In the genomic region with DNA sequence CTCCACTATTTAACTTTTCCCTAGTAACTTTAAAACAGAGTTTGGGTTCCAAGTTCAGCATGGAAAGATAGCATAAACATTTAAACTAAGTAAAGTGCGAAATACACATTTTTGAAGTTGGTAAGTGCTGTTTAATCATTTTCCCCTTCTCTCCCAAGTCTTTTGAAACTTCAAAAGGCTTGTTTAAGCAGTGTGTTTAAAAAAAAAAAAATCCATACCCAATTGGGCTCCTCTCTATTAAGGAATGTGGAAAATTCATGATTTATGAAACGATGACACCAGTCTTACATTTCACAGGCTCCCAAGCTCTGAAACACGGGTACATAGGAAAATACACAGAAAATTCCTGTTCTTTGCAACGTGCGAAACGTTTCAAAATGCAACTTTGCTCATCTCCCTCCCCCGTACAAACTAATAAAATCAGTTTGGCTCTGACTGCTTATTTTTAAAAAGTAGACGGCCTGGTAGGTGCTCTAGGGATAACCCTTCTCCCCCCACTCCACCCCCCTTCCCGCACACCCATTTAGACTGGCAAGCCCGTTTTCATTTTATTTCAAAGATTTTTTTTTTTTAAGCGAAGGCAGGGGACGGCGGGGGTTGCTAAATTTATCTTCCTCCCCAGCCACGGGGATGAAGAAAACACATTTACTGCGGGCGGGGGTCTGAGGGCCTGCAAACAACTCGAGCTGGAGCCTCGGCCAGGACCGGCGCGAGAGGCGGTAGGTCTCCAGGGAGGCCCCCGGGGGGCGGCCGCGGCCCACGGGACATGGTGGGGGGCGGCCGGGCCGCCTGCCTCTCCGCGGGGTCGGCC, we compare ENCODE assay signal across 7 cellular contexts. TPM values are rescaled to one million over a fixed set of nuclear protein-coding genes. Genes with fewer than 3 reads are reported as not detected.
A peak's percentile ranks its signal among the peaks of the same experiment; 100 is the strongest.
DNase-seq lines count a peak whose midpoint lies in the region; ATAC-seq and TF ChIP-seq lines count a peak whose summit lies in the region.

No MANE protein-coding gene starts in this region.

- peak overlapping the region; percentile 59 for H3K4me2 ChIP-seq in parathyroid adenoma (ENCODE audit: low read length)

- peak overlapping the region; percentile 59 for H3K4me3 ChIP-seq in parathyroid adenoma (ENCODE audit: low read depth, low read length)

- no peak overlapping the region for H3K9ac ChIP-seq in parathyroid adenoma

- peaks cover 8% of the 10 kb centered on the region for H3K79me2 ChIP-seq in parathyroid adenoma

- peak overlapping the region; percentile 92 for H3K27ac ChIP-seq in foreskin keratinocyte
- H3K27ac ChIP-seq in parathyroid adenoma = peak overlapping the region; percentile 90

- H3K36me3 ChIP-seq in parathyroid adenoma (ENCODE audit: control insufficient read depth, insufficient read depth, low read length) = no peaks in the 10 kb centered on the region

- ATAC-seq in HG03457 (IDR thresholded peaks at IDR 0.05; ENCODE audit: unreplicated experiment) = peak; percentile 7
- ATAC-seq in foreskin keratinocyte = no peak
- no peak for ATAC-seq in GM18519 (IDR thresholded peaks at IDR 0.05; ENCODE audit: low FRiP score, unreplicated experiment)
- ATAC-seq in HG02970 (IDR thresholded peaks at IDR 0.05; ENCODE audit: low FRiP score, unreplicated experiment) = no peak

- no peaks in the 10 kb centered on the region for H3K27me3 ChIP-seq in foreskin keratinocyte
- no peaks in the 10 kb centered on the region for H3K27me3 ChIP-seq in parathyroid adenoma (ENCODE audit: control insufficient read depth, insufficient read depth, low read length)

- H3K4me1 ChIP-seq in foreskin keratinocyte (peaks cover 15% of the 10 kb centered on the region), parathyroid adenoma (no peaks in the 10 kb centered on the region)

- TF ChIP-seq CTCF in foreskin keratinocyte (conservative IDR thresholded peaks at IDR 0.05) = no peak
- TF ChIP-seq CTCF in parathyroid adenoma (IDR thresholded peaks at IDR 0.05) = no peak

- peak overlapping the region; percentile 66 for H2AFZ ChIP-seq in parathyroid adenoma

- DNase-seq in GM04504 (ENCODE audit: low read depth) (peak; percentile 75), foreskin keratinocyte (no peak)
- DNase-seq in activated CD4-positive, alpha-beta T cell treated with anti-CD3 and anti-CD28 coated beads, Interleukin-2, amount 50 U/mL, for 24 hours (ENCODE audit: low read depth in 1 of 2, low spot score in 1 of 2) = peak; percentile 3 to 12

- H3K9me3 ChIP-seq in parathyroid adenoma (ENCODE audit: control insufficient read depth, low read length) = no peaks in the 10 kb centered on the region

RNA-seq across cellular contexts. Expression of gene ZFX, which starts 0.8 kb away (rescaled TPM):
- total RNA-seq in foreskin keratinocyte = 21.5 and 23.3 TPM in 2 replicates
- 2.2 and 2.3 TPM in 2 replicates for polyA plus RNA-seq in foreskin keratinocyte

Comparison
In these comparisons a context has a peak if more than half of its experiments do, and no peak if none do; other contexts are left out.
1. DNase-seq: peak in GM04504 (single experiment) and activated CD4-positive, alpha-beta T cell treated with anti-CD3 and anti-CD28 coated beads, Interleukin-2, amount 50 U/mL, for 24 hours (2 of 2); none in foreskin keratinocyte (0 of 2).